19 cellular contexts compared by ENCODE assay signal in the genomic region with DNA sequence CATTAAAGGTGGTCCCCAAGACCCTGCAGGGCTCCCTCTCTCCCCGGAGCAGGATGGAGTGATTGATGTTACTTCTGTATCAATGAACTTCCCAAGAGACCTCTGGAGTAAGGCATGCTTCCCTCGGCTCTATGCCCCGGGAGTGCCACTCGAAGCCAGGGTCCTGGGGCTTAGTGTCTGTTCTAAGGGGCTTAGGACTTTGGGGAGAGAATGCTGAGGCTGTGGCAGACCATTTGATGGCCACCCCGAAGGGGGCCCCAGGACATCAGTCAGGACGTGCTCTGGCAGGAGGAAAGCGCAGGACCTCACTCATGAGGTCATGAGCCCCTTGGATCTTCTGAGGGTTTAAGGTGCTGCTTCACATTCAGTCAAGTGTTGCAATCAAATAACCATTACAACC. TPM values are rescaled to one million over a fixed set of nuclear protein-coding genes. Genes with fewer than 3 reads are reported as not detected.
"Had no signal": no experiment of that assay in that cellular context is flagged by ENCODE, and none has a peak within 500 bp of the region (broad histone marks: within the 10 kb centered on the region; RNA-seq: fewer than 3 reads in every experiment).

No MANE protein-coding gene starts in this region.

- DNase-seq: KBM-7, MG63, NCI-H1092, NCI-H1105 treated with DMSO at 0.1 percent for 48 hours, NCI-H1417 treated with DMSO at 0.1 percent for 48 hours, NCI-H146, NCI-H1694 treated with DMSO at 0.1 percent for 48 hours, NCI-H1930, NCI-H2081, NCI-H2107, NCI-H2227 treated with DMSO at 0.1 percent for 48 hours, NCI-H510A, NCI-H524 treated with DMSO at 0.1 percent for 48 hours, NCI-H774, Right ventricle myocardium superior, RPMI8226, SIG-M5, SK-N-SH had no signal

- H3K9me3 ChIP-seq: MG63, SK-N-SH had no signal

- H3K27me3 ChIP-seq: MG63 had no signal

- H3K4me3 ChIP-seq: MG63 had no signal

RNA-seq across cellular contexts. Expression of gene KIAA1614, which starts 7.5 kb away (rescaled TPM):
- total RNA-seq: HT-29 had no signal
